29 cellular contexts compared by ENCODE assay signal in genomic region chr1:65568285-65568684, GRCh38.
"Had no signal": no experiment of that assay in that cellular context is flagged by ENCODE, and none has a peak within 500 bp of the region (broad histone marks: within the 10 kb centered on the region; RNA-seq: fewer than 3 reads in every experiment).

No MANE protein-coding gene starts in this region.

- H3K4me3 ChIP-seq: colonic mucosa, coronary artery, dorsolateral prefrontal cortex, esophagus muscularis mucosa, esophagus squamous epithelium, gastrocnemius medialis, gastroesophageal sphincter, heart left ventricle, heart right ventricle had no signal

- DNase-seq: colonic mucosa; cortex of kidney; dermis blood vessel endothelial cell; dorsolateral prefrontal cortex; effector CD4-positive, alpha-beta T cell; effector CD8-positive, alpha-beta T cell; effector memory CD4-positive, alpha-beta T cell; effector memory CD8-positive, alpha-beta T cell; endodermal cell; erythroblast; esophagus squamous epithelium; foreskin fibroblast; foreskin keratinocyte; foreskin melanocyte; gastrocnemius medialis; glutamatergic neuron; head of caudate nucleus; heart left ventricle; heart right ventricle had no signal

- H3K27ac Mint-ChIP-seq: dendritic cell treated with granulocyte-macrophage colony-stimulating factor and Interleukin-4, amounts not matched to agents 40 ng/mL and 50 ng/mL, for 4 days; effector memory CD8-positive, alpha-beta T cell; endodermal cell had no signal

- H3K4me3 Mint-ChIP-seq: dendritic cell treated with granulocyte-macrophage colony-stimulating factor and Interleukin-4, amounts not matched to agents 40 ng/mL and 50 ng/mL, for 4 days; effector memory CD8-positive, alpha-beta T cell; endodermal cell had no signal

- H3K27ac ChIP-seq: colonic mucosa, coronary artery, dorsolateral prefrontal cortex, epithelial cell of prostate, esophagus muscularis mucosa, esophagus squamous epithelium, foreskin keratinocyte, gastrocnemius medialis, gastroesophageal sphincter, heart left ventricle, heart right ventricle had no signal

- H3K36me3 ChIP-seq: colonic mucosa, esophagus squamous epithelium, gastrocnemius medialis had no signal

- H3K27me3 ChIP-seq: colonic mucosa, dorsolateral prefrontal cortex, esophagus muscularis mucosa, esophagus squamous epithelium, foreskin keratinocyte, gastrocnemius medialis, gastroesophageal sphincter, heart left ventricle, heart right ventricle had no signal

- ATAC-seq: effector memory CD8-positive, alpha-beta T cell; esophagus mucosa; foreskin keratinocyte; gastrocnemius medialis; gastroesophageal sphincter; heart left ventricle; heart right ventricle had no signal

- H3K9me3 ChIP-seq: colonic mucosa, esophagus muscularis mucosa, esophagus squamous epithelium, gastrocnemius medialis, gastroesophageal sphincter, heart left ventricle had no signal

- FAIRE-seq: colon, endometrium, endothelial cell of umbilical vein, frontal cortex had no signal

- H3K4me1 ChIP-seq: colonic mucosa, esophagus muscularis mucosa, esophagus squamous epithelium, foreskin keratinocyte, gastrocnemius medialis, gastroesophageal sphincter, heart left ventricle, heart right ventricle had no signal

- H3K9me3 Mint-ChIP-seq: dendritic cell treated with granulocyte-macrophage colony-stimulating factor and Interleukin-4, amounts not matched to agents 40 ng/mL and 50 ng/mL, for 4 days; effector memory CD8-positive, alpha-beta T cell had no signal

- H3K4me1 Mint-ChIP-seq: endodermal cell had no signal

- H3K27me3 Mint-ChIP-seq: dendritic cell treated with granulocyte-macrophage colony-stimulating factor and Interleukin-4, amounts not matched to agents 40 ng/mL and 50 ng/mL, for 4 days; effector memory CD8-positive, alpha-beta T cell had no signal
